Comparison of ENCODE assay signal across 8 cellular contexts in genomic region chr13:40666058-40666904, GRCh38. TPM values are rescaled to one million over a fixed set of nuclear protein-coding genes. Genes with fewer than 3 reads are reported as not detected.
DNase-seq lines count a peak whose midpoint lies in the region; ATAC-seq and TF ChIP-seq lines count a peak whose summit lies in the region.

Gene FOXO1 (minus strand): TSS chr13:40666641. CDS start chr13:40666212, 429 bp downstream.

- TF ChIP-seq CTCF in osteocyte (IDR thresholded peaks at IDR 0.05): no peak
- no peak for TF ChIP-seq CTCF in testis (IDR thresholded peaks at IDR 0.05)

- peaks cover 27% of the 10 kb centered on the region for H3K4me1 Mint-ChIP-seq in osteocyte (ENCODE audit: unreplicated experiment)

- peak within 1 kb of the TSS; percentile 98 to 99 for H3K27ac ChIP-seq in testis

- H3K9me3 ChIP-seq in ES-I3 (ENCODE audit: control insufficient read depth, insufficient read depth, low read length) (no peaks in the 10 kb centered on the region; the same call in 1 of the 2 replicates), testis (no peaks in the 10 kb centered on the region)

- peaks cover 17 to 23% of the 10 kb centered on the region in 2 donors for H3K36me3 Mint-ChIP-seq in activated naive CD4-positive, alpha-beta T cell treated with anti-CD3 and anti-CD28 coated beads, Interleukin-2, amount 50 U/mL, for 72 hours
- no peaks in the 10 kb centered on the region for H3K36me3 Mint-ChIP-seq in osteocyte (ENCODE audit: unreplicated experiment)

- H3K9me3 Mint-ChIP-seq in activated naive CD4-positive, alpha-beta T cell treated with anti-CD3 and anti-CD28 coated beads, Interleukin-2, amount 50 U/mL, for 72 hours: no peaks in the 10 kb centered on the region
- H3K9me3 Mint-ChIP-seq in osteocyte (ENCODE audit: unreplicated experiment): no peaks in the 10 kb centered on the region

- peak; percentile 80 for DNase-seq in LHCN-M2 (ENCODE audit: low read depth)
- peak; percentile 52 for DNase-seq in SKM-1 (lab: John Stamatoyannopoulos, UW; ENCODE audit: unreplicated experiment)
- DNase-seq in activated naive CD4-positive, alpha-beta T cell treated with anti-CD3 and anti-CD28 coated beads, Interleukin-2, amount 50 U/mL, for 72 hours (ENCODE audit: low spot score in 2 of 2): peak; percentile 94 to 95
- DNase-seq in glomerular visceral epithelial cell (ENCODE audit: extremely low spot score): peak; percentile 92
- DNase-seq in osteocyte (ENCODE audit: extremely low spot score, unreplicated experiment): peak; percentile 96
- DNase-seq in testis: peak; percentile 89

- ATAC-seq in GM21825 (IDR thresholded peaks at IDR 0.05; ENCODE audit: unreplicated experiment): peak; percentile 62
- peak; percentile 68 to 72 for ATAC-seq in activated naive CD4-positive, alpha-beta T cell treated with anti-CD3 and anti-CD28 coated beads, Interleukin-2, amount 50 U/mL, for 72 hours

- no peaks in the 10 kb centered on the region for H3K36me3 ChIP-seq in ES-I3 (ENCODE audit: insufficient read depth, low read length)
- no peaks in the 10 kb centered on the region for H3K36me3 ChIP-seq in testis (ENCODE audit: low read depth, missing control alignments)

- no peaks in the 10 kb centered on the region for H3K27me3 ChIP-seq in testis

- H3K4me1 ChIP-seq in ES-I3 (ENCODE audit: insufficient read depth, low read length) (peaks cover 27% of the 10 kb centered on the region; the same call in 1 of the 2 replicates), testis (peaks cover 28% of the 10 kb centered on the region)

- peak within 1 kb of the TSS; percentile 59 for H3K9ac ChIP-seq in ES-I3 (ENCODE audit: low read depth, low read length)

- H3K27me3 Mint-ChIP-seq in osteocyte (ENCODE audit: unreplicated experiment): no peaks in the 10 kb centered on the region

- TF ChIP-seq POLR2A in testis (IDR thresholded peaks at IDR 0.05): peak; percentile 73

- peak within 1 kb of the TSS; percentile 84 for H3K4me3 Mint-ChIP-seq in osteocyte (ENCODE audit: unreplicated experiment)

- H3K27ac Mint-ChIP-seq in activated naive CD4-positive, alpha-beta T cell treated with anti-CD3 and anti-CD28 coated beads, Interleukin-2, amount 50 U/mL, for 72 hours: peak within 1 kb of the TSS; percentile 95 to 99
- peak within 1 kb of the TSS; percentile 81 for H3K27ac Mint-ChIP-seq in osteocyte (ENCODE audit: unreplicated experiment)

- 0 to 1% methylated on average over 13 to 48 of the region's 103 CpGs for WGBS in testis, 2 donors

- H3K4me3 ChIP-seq in testis: peak within 1 kb of the TSS; percentile 91 to 95

- intact Hi-C loops in testis (cut with DNase I; ENCODE audit: low total_unique reads): loop anchor here (10.0 kb wide), 1 partner anchor 431 kb away; no protein-coding TSS in a partner anchor

RNA-seq across cellular contexts. Expression of gene FOXO1, which starts in this region (rescaled TPM):
- total RNA-seq in LHCN-M2 (2014; rRNA removed) (4.6 and 6.2 TPM in 2 replicates), osteocyte (8.6 and 10.0 TPM in 2 replicates), testis (10 to 100 TPM; 52.2 to 58.7 TPM)
- polyA plus RNA-seq in LHCN-M2 (2012): 0.90 TPM
- total RNA-seq in activated naive CD4-positive, alpha-beta T cell treated with anti-CD3 and anti-CD28 coated beads, Interleukin-2, amount 50 U/mL, for 72 hours: 10 to 100 TPM; 40.4 to 57.8 TPM
- 19.5 TPM for polyA plus RNA-seq in testis (ENCODE audit: insufficient read depth, low read depth, low replicate concordance)

Comparison
In these comparisons a context has a peak if more than half of its experiments do, and no peak if none do; other contexts are left out.
1. Peak in every context shown above with its lines: DNase-seq, ATAC-seq, H3K4me3 ChIP-seq and H3K27ac ChIP-seq.